16 cellular contexts compared by ENCODE assay signal in the genomic region with DNA sequence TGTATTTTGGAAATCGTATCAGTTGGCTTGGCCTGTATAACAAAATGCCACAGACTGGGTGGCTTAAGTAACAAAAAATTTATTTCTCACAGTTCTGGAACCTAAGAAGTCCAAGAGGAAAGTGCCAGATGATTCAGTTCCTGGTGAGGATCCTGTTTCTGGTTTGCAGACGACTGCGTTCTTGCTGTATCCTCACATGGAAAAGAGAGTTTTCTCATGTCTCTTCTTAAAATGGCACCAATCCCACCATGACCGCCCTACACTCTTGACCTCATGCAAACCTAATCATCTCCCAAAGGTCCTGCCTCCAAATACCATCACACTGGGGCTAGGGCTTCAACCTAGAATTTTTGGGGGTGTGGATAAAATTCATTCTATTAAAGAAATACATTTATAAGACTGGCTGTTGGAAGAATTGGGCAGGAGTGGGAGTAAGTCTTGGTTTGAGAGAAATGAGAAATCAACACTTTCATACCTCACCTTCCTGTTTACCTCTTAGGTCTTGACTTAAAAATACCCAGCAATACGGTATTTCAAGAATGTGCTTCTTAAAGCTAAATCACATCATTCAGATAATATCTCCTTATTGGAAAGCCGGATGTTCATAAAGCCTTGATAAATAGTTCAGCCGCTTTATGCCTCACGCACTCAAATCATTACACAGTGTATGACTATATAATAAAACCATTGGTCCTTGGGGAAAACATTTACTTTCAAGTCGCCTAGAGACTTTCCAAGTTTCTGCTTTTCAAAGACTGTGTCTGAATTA. TPM values are rescaled to one million over a fixed set of nuclear protein-coding genes. Genes with fewer than 3 reads are reported as not detected.
DNase-seq lines count a peak whose midpoint lies in the region; ATAC-seq lines count a peak whose summit lies in the region.
"Had no signal": no experiment of that assay in that cellular context is flagged by ENCODE, and none has a peak within 500 bp of the region (broad histone marks: within the 10 kb centered on the region; RNA-seq: fewer than 3 reads in every experiment).

No MANE protein-coding gene starts in this region.

- no peaks in the 10 kb centered on the region for H3K9me3 Mint-ChIP-seq in activated CD4-positive, alpha-beta T cell treated with anti-CD3 and anti-CD28 coated beads for 36 hours (ENCODE audit: low read depth)
- no peaks in the 10 kb centered on the region for H3K9me3 Mint-ChIP-seq in stimulated activated memory B cell treated with anti-CD40 and anti-IgM and Interleukin-4, amounts not matched to agents 10 μg/mL and 1 μg/mL and 100 μg/mL, for 72 hours
- H3K9me3 Mint-ChIP-seq in activated naive CD4-positive, alpha-beta T cell treated with anti-CD3 and anti-CD28 coated beads for 36 hours: no peaks in the 10 kb centered on the region
- peaks cover 0 to 2% (median 0%) of the 10 kb centered on the region in 6 donors for H3K9me3 Mint-ChIP-seq in immature natural killer cell

- peaks cover 3% of the 10 kb centered on the region; the same call in 1 of the 2 replicates for H3K27me3 ChIP-seq in SJCRH30
- H3K27me3 ChIP-seq: thyroid gland had no signal

- H3K36me3 ChIP-seq in SJCRH30: no peaks in the 10 kb centered on the region
- H3K36me3 ChIP-seq: thyroid gland had no signal

- CTCF ChIA-PET in activated CD4-positive, alpha-beta T cell treated with anti-CD3 and anti-CD28 coated beads for 36 hours (lab: Charles Lee): no interaction called here
- CTCF ChIA-PET in activated naive CD4-positive, alpha-beta T cell treated with anti-CD3 and anti-CD28 coated beads for 36 hours (lab: Charles Lee): no interaction called here

- no peak overlapping the region for H3K4me3 ChIP-seq in SJCRH30
- H3K4me3 ChIP-seq: coronary artery, thyroid gland had no signal

- no peak overlapping the region for H3K27ac Mint-ChIP-seq in activated CD4-positive, alpha-beta T cell treated with anti-CD3 and anti-CD28 coated beads for 36 hours
- peak overlapping the region; percentile 29 for H3K27ac Mint-ChIP-seq in stimulated activated memory B cell treated with anti-CD40 and anti-IgM and Interleukin-4, amounts not matched to agents 10 μg/mL and 1 μg/mL and 100 μg/mL, for 72 hours
- no peak overlapping the region for H3K27ac Mint-ChIP-seq in activated naive CD4-positive, alpha-beta T cell treated with anti-CD3 and anti-CD28 coated beads for 36 hours
- H3K27ac Mint-ChIP-seq in immature natural killer cell: no peak overlapping the region
- H3K27ac Mint-ChIP-seq: activated CD8-positive, alpha-beta T cell treated with anti-CD3 and anti-CD28 coated beads, Interleukin-2, amount 10 ng/mL, durations not matched to agents 7 days and 5 days; activated naive CD8-positive, alpha-beta T cell treated with anti-CD3 and anti-CD28 coated beads, Interleukin-2, amount 10 ng/mL, durations not matched to agents 7 days and 5 days had no signal

- H3K4me1 ChIP-seq in SJCRH30: no peaks in the 10 kb centered on the region

- ATAC-seq in activated CD4-positive, alpha-beta T cell treated with anti-CD3 and anti-CD28 coated beads for 36 hours: peak; percentile 30
- ATAC-seq in HG02623 (IDR thresholded peaks at IDR 0.05; ENCODE audit: unreplicated experiment) (peak; percentile 49), HG03442 (IDR thresholded peaks at IDR 0.05; ENCODE audit: unreplicated experiment) (peak; percentile 66)
- peak; percentile 57 for ATAC-seq in stimulated activated memory B cell treated with anti-CD40 and anti-IgM and Interleukin-4, amounts not matched to agents 10 μg/mL and 1 μg/mL and 100 μg/mL, for 72 hours
- ATAC-seq: activated CD8-positive, alpha-beta T cell treated with anti-CD3 and anti-CD28 coated beads, Interleukin-2, amount 10 ng/mL, durations not matched to agents 7 days and 5 days; HCT116; PC-3 had no signal

- no peaks in the 10 kb centered on the region for H3K9me3 ChIP-seq in SJCRH30 (replicated peaks)
- H3K9me3 ChIP-seq: thyroid gland had no signal

- no peak overlapping the region for H3K27ac ChIP-seq in SJCRH30
- H3K27ac ChIP-seq: coronary artery had no signal

- POLR2A ChIA-PET in activated CD4-positive, alpha-beta T cell treated with anti-CD3 and anti-CD28 coated beads for 36 hours (lab: Charles Lee): no interaction called here

- H3K27me3 Mint-ChIP-seq in activated CD4-positive, alpha-beta T cell treated with anti-CD3 and anti-CD28 coated beads for 36 hours: no peaks in the 10 kb centered on the region
- H3K27me3 Mint-ChIP-seq in stimulated activated memory B cell treated with anti-CD40 and anti-IgM and Interleukin-4, amounts not matched to agents 10 μg/mL and 1 μg/mL and 100 μg/mL, for 72 hours: no peaks in the 10 kb centered on the region
- H3K27me3 Mint-ChIP-seq in activated naive CD4-positive, alpha-beta T cell treated with anti-CD3 and anti-CD28 coated beads for 36 hours (ENCODE audit: low read depth): peaks cover under 1% of the 10 kb centered on the region
- peaks cover 0 to 4% (median 3%) of the 10 kb centered on the region in 3 donors for H3K27me3 Mint-ChIP-seq in immature natural killer cell (ENCODE audit: low read depth in 3 of 3)

- peaks cover 9% of the 10 kb centered on the region for H3K4me1 Mint-ChIP-seq in activated CD4-positive, alpha-beta T cell treated with anti-CD3 and anti-CD28 coated beads for 36 hours
- H3K4me1 Mint-ChIP-seq in stimulated activated memory B cell treated with anti-CD40 and anti-IgM and Interleukin-4, amounts not matched to agents 10 μg/mL and 1 μg/mL and 100 μg/mL, for 72 hours: peaks cover 38% of the 10 kb centered on the region
- peaks cover under 1% of the 10 kb centered on the region for H3K4me1 Mint-ChIP-seq in activated naive CD4-positive, alpha-beta T cell treated with anti-CD3 and anti-CD28 coated beads for 36 hours (ENCODE audit: low read depth)
- peaks cover under 1 to 2% of the 10 kb centered on the region in 2 donors for H3K4me1 Mint-ChIP-seq in immature natural killer cell

- no peaks in the 10 kb centered on the region for H3K36me3 Mint-ChIP-seq in activated CD4-positive, alpha-beta T cell treated with anti-CD3 and anti-CD28 coated beads for 36 hours (ENCODE audit: low read depth)
- H3K36me3 Mint-ChIP-seq in stimulated activated memory B cell treated with anti-CD40 and anti-IgM and Interleukin-4, amounts not matched to agents 10 μg/mL and 1 μg/mL and 100 μg/mL, for 72 hours: no peaks in the 10 kb centered on the region
- no peaks in the 10 kb centered on the region for H3K36me3 Mint-ChIP-seq in activated naive CD4-positive, alpha-beta T cell treated with anti-CD3 and anti-CD28 coated beads for 36 hours (ENCODE audit: low read depth)
- H3K36me3 Mint-ChIP-seq in immature natural killer cell: no peaks in the 10 kb centered on the region

- intact Hi-C loops in activated CD4-positive, alpha-beta T cell treated with anti-CD3 and anti-CD28 coated beads for 36 hours (cut with DNase I, micrococcal nuclease): no loop called here
- intact Hi-C loops in activated naive CD4-positive, alpha-beta T cell treated with anti-CD3 and anti-CD28 coated beads for 36 hours (cut with micrococcal nuclease): no loop called here

- no peak overlapping the region for H3K4me3 Mint-ChIP-seq in activated CD4-positive, alpha-beta T cell treated with anti-CD3 and anti-CD28 coated beads for 36 hours
- no peak overlapping the region for H3K4me3 Mint-ChIP-seq in stimulated activated memory B cell treated with anti-CD40 and anti-IgM and Interleukin-4, amounts not matched to agents 10 μg/mL and 1 μg/mL and 100 μg/mL, for 72 hours
- no peak overlapping the region for H3K4me3 Mint-ChIP-seq in activated naive CD4-positive, alpha-beta T cell treated with anti-CD3 and anti-CD28 coated beads for 36 hours
- no peak overlapping the region for H3K4me3 Mint-ChIP-seq in immature natural killer cell
- H3K4me3 Mint-ChIP-seq: activated CD8-positive, alpha-beta T cell treated with anti-CD3 and anti-CD28 coated beads, Interleukin-2, amount 10 ng/mL, durations not matched to agents 7 days and 5 days; activated naive CD8-positive, alpha-beta T cell treated with anti-CD3 and anti-CD28 coated beads, Interleukin-2, amount 10 ng/mL, durations not matched to agents 7 days and 5 days; naive B cell had no signal

- DNase-seq in activated CD4-positive, alpha-beta T cell treated with anti-CD3 and anti-CD28 coated beads for 36 hours: no peak
- DNase-seq in activated CD4-positive, alpha-beta T cell treated with anti-CD3 and anti-CD28 coated beads, Interleukin-2, amount 50 U/mL, for 48 hours: no peak
- DNase-seq in SJCRH30: no peak
- no peak for DNase-seq in activated naive CD4-positive, alpha-beta T cell treated with anti-CD3 and anti-CD28 coated beads for 36 hours
- no peak for DNase-seq in immature natural killer cell
- DNase-seq: activated CD8-positive, alpha-beta T cell treated with anti-CD3 and anti-CD28 coated beads, Interleukin-2, amount 10 ng/mL, durations not matched to agents 7 days and 5 days; activated naive CD8-positive, alpha-beta T cell treated with anti-CD3 and anti-CD28 coated beads, Interleukin-2, amount 10 ng/mL, durations not matched to agents 7 days and 5 days; KBM-7; naive B cell; PC-3; thyroid gland had no signal

RNA-seq across cellular contexts. Expression of gene PTTG1, which starts 28.7 kb away (rescaled TPM):
- 100 to 1,000 TPM; 169 to 212 TPM for total RNA-seq in activated CD4-positive, alpha-beta T cell treated with anti-CD3 and anti-CD28 coated beads for 36 hours
- 383 and 394 TPM in 2 replicates for total RNA-seq in SJCRH30 (2014; rRNA removed; shearing (Covaris generic))
- 100 to 1,000 TPM; 254 to 270 TPM for total RNA-seq in activated naive CD4-positive, alpha-beta T cell treated with anti-CD3 and anti-CD28 coated beads for 36 hours
- polyA plus RNA-seq in immature natural killer cell: 10 to 100 TPM in 2 of 3 donors, 1 to 10 TPM in 1; 3.0 to 15.4 (median 12.1) TPM

RNA-seq across cellular contexts. Expression of gene SLU7, which starts 31.5 kb away (rescaled TPM):
- 10 to 100 TPM; 41.1 to 53.0 TPM for total RNA-seq in activated CD4-positive, alpha-beta T cell treated with anti-CD3 and anti-CD28 coated beads for 36 hours
- total RNA-seq in SJCRH30 (2014; rRNA removed; shearing (Covaris generic)): 38.1 and 45.7 TPM in 2 replicates
- total RNA-seq in activated naive CD4-positive, alpha-beta T cell treated with anti-CD3 and anti-CD28 coated beads for 36 hours: 10 to 100 TPM; 33.2 to 34.3 TPM
- polyA plus RNA-seq in immature natural killer cell: 100 to 1,000 TPM in 1 of 3 donors, 10 to 100 TPM in 2; 38.8 to 117 (median 71.0) TPM

RNA-seq across cellular contexts. Expression of gene FAM200C, which starts 50.5 kb away (rescaled TPM):
- 1 to 10 TPM in 1 of 2 experiments, under 1 TPM in 1; 0.91 to 1.3 TPM for total RNA-seq in activated CD4-positive, alpha-beta T cell treated with anti-CD3 and anti-CD28 coated beads for 36 hours
- total RNA-seq in SJCRH30 (2014; rRNA removed; shearing (Covaris generic)): 10.3 and 10.4 TPM in 2 replicates
- total RNA-seq in activated naive CD4-positive, alpha-beta T cell treated with anti-CD3 and anti-CD28 coated beads for 36 hours: under 1 TPM; 0.84 to 0.93 TPM
- polyA plus RNA-seq in immature natural killer cell: under 1 TPM in 2 of 3 donors, not detected in 1; 0.36 to 0.48 TPM
